8 cellular contexts compared by ENCODE assay signal in genomic region chr1:234980657-234981396, GRCh38.
DNase-seq lines count a peak whose midpoint lies in the region; ATAC-seq and TF ChIP-seq lines count a peak whose summit lies in the region.

No MANE protein-coding gene starts in this region.

- peaks cover 34% of the 10 kb centered on the region for H3K4me1 Mint-ChIP-seq in WTC11

- ATAC-seq in WTC11 (no peak), right lobe of liver (peak; percentile 20 to 59 (median 44))

- dilution Hi-C loops in mammary epithelial cell (cut with HindIII; ENCODE audit: low sequenced_read_pairs): no loop called here

- H3K4me1 ChIP-seq in mammary epithelial cell (ENCODE audit: insufficient read depth, low read length) (peaks cover 47% of the 10 kb centered on the region), right lobe of liver (peaks cover 0 to 49% (median 24%) of the 10 kb centered on the region in 4 donors)

- TF ChIP-seq POLR2A in GM18951 (IDR thresholded peaks at IDR 0.05; ENCODE audit: extremely low read depth, insufficient read depth, insufficient read length): peak; percentile 30
- peak; percentile 17 for TF ChIP-seq POLR2A in right lobe of liver (IDR thresholded peaks at IDR 0.05)

- H3K27ac Mint-ChIP-seq in WTC11: no peak overlapping the region

- in situ Hi-C loops in GM18951 (cut with MboI; ENCODE audit: low sequenced_read_pairs, unreplicated experiment) (no loop called here), mammary epithelial cell (cut with MboI; ENCODE audit: low sequenced_read_pairs in 2 of 2) (no loop called here)

- CTCF ChIA-PET in WTC11 (lab: Charles Lee): no interaction called here
- CTCF ChIA-PET in mammary epithelial cell (lab: Charles Lee; ENCODE audit: low non-redundant PET): no interaction called here

- TSS peak; percentile 45 for BruUV-seq in mammary epithelial cell (replicated peaks; lab: Mats Ljungman, UMichigan)

- H3K9me3 Mint-ChIP-seq in WTC11: no peaks in the 10 kb centered on the region

- no peaks in the 10 kb centered on the region for H3K27me3 ChIP-seq in mammary epithelial cell (ENCODE audit: insufficient read depth, low read length)
- H3K27me3 ChIP-seq in right lobe of liver: no peaks in the 10 kb centered on the region

- intact Hi-C loops in mammary epithelial cell (cut with micrococcal nuclease): no loop called here
- intact Hi-C loops in right lobe of liver (cut with DNase I): no loop called here

- POLR2A ChIA-PET in WTC11 (lab: Charles Lee): no interaction called here

- H4K20me1 ChIP-seq in mammary epithelial cell (ENCODE audit: insufficient read depth, low read length): no peaks in the 10 kb centered on the region

- H3K36me3 Mint-ChIP-seq in WTC11: no peaks in the 10 kb centered on the region

- no peak for TF ChIP-seq CTCF in WTC11 (IDR thresholded peaks at IDR 0.05)
- TF ChIP-seq CTCF in mammary epithelial cell (conservative IDR thresholded peaks at IDR 0.05 in 1 of 2, IDR thresholded peaks at IDR 0.05 in 1 of 2; ENCODE audit: extremely low read depth in 1 of 2, insufficient read depth in 1 of 2, low read depth in 1 of 2, low read length in 2 of 2): no peak
- TF ChIP-seq CTCF in right lobe of liver (IDR thresholded peaks at IDR 0.05): no peak

- no peak overlapping the region for H3K4me3 Mint-ChIP-seq in WTC11

- DNase-seq in HK-2 (ENCODE audit: unreplicated experiment) (peak; percentile 91), WTC11 (ENCODE audit: low spot score) (no peak), mammary epithelial cell (peak; percentile 91), right lobe of liver (peak; percentile 73 to 82 (median 78)), DMS79 treated with DMSO at 0.1 percent for 48 hours (lab: John Stamatoyannopoulos, UW) (no peak), D341Med (ENCODE audit: low spot score) (no peak)
- DNase-seq in stimulated activated CD4-positive, alpha-beta T cell treated with anti-CD3 and anti-CD28 coated beads, Interleukin-4, amount 100 ng/mL, for 4 hours: peak; percentile 62 to 87

- H3K27me3 Mint-ChIP-seq in WTC11 (ENCODE audit: low read depth): no peaks in the 10 kb centered on the region

- H3K9me3 ChIP-seq in mammary epithelial cell (replicated peaks; ENCODE audit: insufficient read depth, low read length): peaks cover 2% of the 10 kb centered on the region
- no peaks in the 10 kb centered on the region for H3K9me3 ChIP-seq in right lobe of liver

- H3K36me3 ChIP-seq in mammary epithelial cell (ENCODE audit: insufficient read depth, low read length): no peaks in the 10 kb centered on the region
- no peaks in the 10 kb centered on the region for H3K36me3 ChIP-seq in right lobe of liver

- peak overlapping the region; percentile 81 for H2AFZ ChIP-seq in mammary epithelial cell (ENCODE audit: low read depth, low read length)

- H3K27ac ChIP-seq in mammary epithelial cell (ENCODE audit: insufficient read depth, low read depth, low read length) (peak overlapping the region; percentile 89), right lobe of liver (peak overlapping the region; percentile 95 to 99 (median 98))

- H3K4me3 ChIP-seq in mammary epithelial cell (replicated peaks in 1 of 3; ENCODE audit: insufficient read depth in 1 of 3, low read depth in 2 of 3, low read length in 3 of 3): no peak overlapping the region
- H3K4me3 ChIP-seq in right lobe of liver: no peak overlapping the region

- WGBS in mammary epithelial cell (ENCODE audit: low coverage, missing lambda C conversion rate): 9% methylated on average over 16 of the region's 18 CpGs
- 24% methylated on average over 10 of the region's 18 CpGs for WGBS in right lobe of liver (ENCODE audit: insufficient coverage, low coverage, low lambda C conversion rate, missing lambda C conversion rate)

- peak overlapping the region; percentile 66 for H3K4me2 ChIP-seq in mammary epithelial cell (ENCODE audit: insufficient read depth, low read depth, low read length)

- no peaks in the 10 kb centered on the region for H3K79me2 ChIP-seq in mammary epithelial cell (ENCODE audit: insufficient read depth, low read length)

- H3K9ac ChIP-seq in mammary epithelial cell (ENCODE audit: insufficient read depth, low read length): peak overlapping the region; percentile 60

TF ChIP-seq in WTC11, 78 proteins besides CTCF, POLR2A, EP300 and RAD21:
- TF ChIP-seq ATF3 (CRISPR knock-in tag; conservative IDR thresholded peaks at IDR 0.05): no peak
- peak; percentile 17; the same call in 1 of the 2 replicates for TF ChIP-seq GABPB1 (CRISPR knock-in tag; IDR thresholded peaks at IDR 0.05)

Comparison
In these comparisons a context has a peak if more than half of its experiments do, and no peak if none do; other contexts are left out.
1. DNase-seq: peak in HK-2 (single experiment), mammary epithelial cell (single experiment), right lobe of liver (3 of 3) and stimulated activated CD4-positive, alpha-beta T cell treated with anti-CD3 and anti-CD28 coated beads, Interleukin-4, amount 100 ng/mL, for 4 hours (2 of 2); none in WTC11 (single experiment), DMS79 treated with DMSO at 0.1 percent for 48 hours (single experiment) and D341Med (single experiment).